Comparison of ENCODE assay signal across 7 cellular contexts in genomic region chr3:136752327-136753111, GRCh38. TPM values are rescaled to one million over a fixed set of nuclear protein-coding genes. Genes with fewer than 3 reads are reported as not detected.
DNase-seq lines count a peak whose midpoint lies in the region; ATAC-seq, FAIRE-seq and TF ChIP-seq lines count a peak whose summit lies in the region.

TSS of gene STAG1 (minus strand) at chr3:136752378. CDS start at chr3:136630898, 121,480 bp downstream.

- peak within 1 kb of the TSS; percentile 82 for H3K4me2 ChIP-seq in hepatocyte

- FAIRE-seq in GM18507 (lab: Jason Lieb, UNC): peak; percentile 98

- H4K20me1 ChIP-seq in hepatocyte (ENCODE audit: insufficient read depth, poor library complexity, severe bottlenecking): peaks cover 8% of the 10 kb centered on the region

- DNase-seq in GM18507 (ENCODE audit: extremely low spot score, insufficient read length, low read depth) (peak; percentile 78), NCI-H2029 (lab: John Stamatoyannopoulos, UW) (peak; percentile 98), T-helper 22 cell (ENCODE audit: low read depth) (peak; percentile 94), astrocyte of the cerebellum (ENCODE audit: low read depth) (peak; percentile 95), hepatocyte (ENCODE audit: low spot score) (peak; percentile 99), retina (peak; percentile 100)

- peak; percentile 87 for ATAC-seq in HG02981 (IDR thresholded peaks at IDR 0.05; ENCODE audit: unreplicated experiment)

- in situ Hi-C loops in astrocyte of the cerebellum (cut with HindIII; ENCODE audit: low sequenced_read_pairs): loop anchor here (10.0 kb wide), 1 partner anchor 262 kb away; no protein-coding TSS in a partner anchor

- peaks cover 29% of the 10 kb centered on the region for H3K4me1 ChIP-seq in hepatocyte (ENCODE audit: insufficient read depth)

- H3K9me2 ChIP-seq in hepatocyte (replicated peaks; ENCODE audit: insufficient read depth): no peaks in the 10 kb centered on the region

- H3K27ac ChIP-seq in hepatocyte: peak within 1 kb of the TSS; percentile 99

- H2AFZ ChIP-seq in hepatocyte: peak within 1 kb of the TSS; percentile 78

- TF ChIP-seq CTCF in astrocyte of the cerebellum (IDR thresholded peaks at IDR 0.05; ENCODE audit: low read depth, low read length, missing control alignments): peak; percentile 88
- peak; percentile 100 for TF ChIP-seq CTCF in hepatocyte (IDR thresholded peaks at IDR 0.05; ENCODE audit: poor library complexity)

- under 1% methylated on average over 51 of the region's 78 CpGs for WGBS in hepatocyte (ENCODE audit: low lambda C conversion rate, missing lambda C conversion rate)

- H3K27me3 ChIP-seq in hepatocyte: no peaks in the 10 kb centered on the region

- no peaks in the 10 kb centered on the region for H3K9me3 ChIP-seq in hepatocyte (ENCODE audit: low read depth)

- peaks cover 38% of the 10 kb centered on the region for H3K79me2 ChIP-seq in hepatocyte

- H3K4me3 ChIP-seq in astrocyte of the cerebellum (ENCODE audit: low read depth, low read length) (peak within 1 kb of the TSS; percentile 65), hepatocyte (peak within 1 kb of the TSS; percentile 64)

- no peaks in the 10 kb centered on the region for H3K36me3 ChIP-seq in hepatocyte (replicated peaks; ENCODE audit: insufficient read depth, low read depth)

RNA-seq across cellular contexts. Expression of gene STAG1, which starts in this region (rescaled TPM):
- 37.0 and 41.1 TPM in 2 replicates for total RNA-seq in hepatocyte
- polyA plus RNA-seq in hepatocyte: 12.4 and 16.6 TPM in 2 replicates

Comparison
In these comparisons a context has a peak if more than half of its experiments do, and no peak if none do; other contexts are left out.
1. Peak in every context shown above with its lines: DNase-seq, ATAC-seq, H3K4me3 ChIP-seq and H3K27ac ChIP-seq.